In the genomic region with DNA sequence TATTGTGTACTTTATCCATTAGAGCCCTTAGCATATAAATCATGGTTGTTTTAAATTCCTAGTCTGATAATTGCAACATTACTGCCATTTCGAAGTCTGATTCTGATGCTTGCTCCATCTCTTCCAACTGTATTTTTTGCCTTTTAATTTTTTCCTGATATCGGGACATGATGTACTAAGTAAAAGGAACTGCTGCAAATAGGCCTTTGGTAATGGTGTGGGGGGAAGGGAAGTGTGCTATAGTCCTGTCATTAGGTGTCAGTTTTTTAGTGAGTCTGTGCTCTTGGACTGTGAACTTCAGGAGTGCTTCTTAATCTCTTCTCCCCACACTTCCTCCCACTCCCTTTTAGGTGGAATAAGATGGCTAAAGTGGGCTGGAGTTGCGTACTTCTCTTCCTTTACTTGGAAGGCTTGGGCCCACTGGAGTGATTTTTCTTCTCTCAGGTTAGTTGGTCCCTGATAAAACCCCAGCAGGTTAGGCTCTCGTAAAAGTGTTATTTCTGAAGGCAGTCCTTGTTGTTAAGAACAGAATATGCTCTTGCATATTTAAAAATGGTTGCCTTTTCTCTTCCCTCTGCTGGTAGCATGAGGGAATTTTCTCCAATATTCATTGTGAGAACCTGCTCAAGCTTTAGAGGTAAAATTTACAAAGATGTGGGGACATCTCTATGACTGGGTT, we compare ENCODE assay signal across 7 cellular contexts. TPM values are rescaled to one million over a fixed set of nuclear protein-coding genes. Genes with fewer than 3 reads are reported as not detected.
DNase-seq lines count a peak whose midpoint lies in the region; ATAC-seq and TF ChIP-seq lines count a peak whose summit lies in the region.

No MANE protein-coding gene starts in this region.

- H3K27ac ChIP-seq in coronary artery, result no peak overlapping the region

- TF ChIP-seq POLR2A in erythroblast (IDR thresholded peaks at IDR 0.05; ENCODE audit: low read length), result no peak

- H3K4me3 ChIP-seq in coronary artery, result no peak overlapping the region

- peak; percentile 41 for DNase-seq in M059J (ENCODE audit: low read depth)
- peak; percentile 52 to 55 for DNase-seq in erythroblast (lab: John Stamatoyannopoulos, UW)
- peak; percentile 51 for DNase-seq in renal cortical epithelial cell (ENCODE audit: low read depth)
- DNase-seq in 8988T, result no peak
- DNase-seq in coronary artery (ENCODE audit: low spot score), result no peak

- ATAC-seq in GM19023 (IDR thresholded peaks at IDR 0.05; ENCODE audit: unreplicated experiment), result peak; percentile 47
- no peak for ATAC-seq in HG02970 (IDR thresholded peaks at IDR 0.05; ENCODE audit: low FRiP score, unreplicated experiment)

- no peak for TF ChIP-seq CTCF in coronary artery (IDR thresholded peaks at IDR 0.05)

RNA-seq across cellular contexts. Expression of gene STXBP5, which starts 18.1 kb away (rescaled TPM):
- total RNA-seq in M059J (2014; rRNA removed; shearing (Covaris generic)), result 19.7 and 38.0 TPM in 2 replicates
- 23.3 and 28.1 TPM in 2 replicates for total RNA-seq in renal cortical epithelial cell

Comparison
In these comparisons a context has a peak if more than half of its experiments do, and no peak if none do; other contexts are left out.
1. DNase-seq: peak in M059J (single experiment), erythroblast (2 of 2) and renal cortical epithelial cell (single experiment); none in 8988T (single experiment) and coronary artery (single experiment).